8 cellular contexts compared by ENCODE assay signal in the genomic region with DNA sequence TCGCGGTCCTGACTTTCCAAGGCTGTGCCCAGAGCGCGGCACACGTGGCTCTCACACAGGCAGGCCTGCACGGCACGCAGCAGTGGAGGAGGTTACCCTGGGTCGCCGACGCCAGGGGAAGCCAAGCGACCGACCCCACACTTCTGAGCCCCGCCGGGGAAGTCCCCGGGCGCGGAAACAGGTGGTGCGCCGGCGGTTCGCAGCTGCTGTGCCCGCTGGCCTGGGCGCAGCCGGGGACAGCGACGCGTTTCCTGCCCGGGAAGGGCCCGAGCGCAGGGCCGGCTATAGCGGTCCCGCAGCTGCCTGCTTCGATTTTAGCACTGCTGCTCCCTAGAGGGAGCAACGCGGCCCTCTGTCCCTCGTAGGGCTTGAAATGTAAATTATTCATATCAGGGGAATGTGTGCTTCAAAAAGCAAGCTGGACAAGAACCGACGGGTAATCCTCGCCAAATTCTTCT. TPM values are rescaled to one million over a fixed set of nuclear protein-coding genes. Genes with fewer than 3 reads are reported as not detected.
A peak's percentile ranks its signal among the peaks of the same experiment; 100 is the strongest.
DNase-seq lines count a peak whose midpoint lies in the region; TF ChIP-seq lines count a peak whose summit lies in the region.
"Not testable (repeated sequence)": the region's sequence is repeated elsewhere in the genome, so short reads cannot be mapped to it uniquely, and the experiment has no call there.

No MANE protein-coding gene starts in this region.

- H2BK5ac ChIP-seq in H9 (ENCODE audit: insufficient read length, low read length), result not testable (repeated sequence)

- H3K79me1 ChIP-seq in H9 (ENCODE audit: insufficient read depth, low read depth, low read length, poor library complexity, severe bottlenecking), result not testable (repeated sequence)

- not testable (repeated sequence) for H3K36me3 ChIP-seq in ovary
- peaks cover 17% of the 10 kb centered on the region for H3K36me3 ChIP-seq in suprapubic skin

- WGBS in H9 (ENCODE audit: extremely low coverage, insufficient read length, low lambda C conversion rate), result no CpG with 5 or more reads among the region's 40 CpGs
- 1 to 3% (median 2%) methylated on average over 26 to 40 of the region's 40 CpGs for WGBS in ovary, 3 donors
- under 1% methylated on average over 11 of the region's 40 CpGs for WGBS in suprapubic skin

- H4K8ac ChIP-seq in H9 (replicated peaks; ENCODE audit: insufficient read length, low read depth, low read length), result not testable (repeated sequence)

- H3K9ac ChIP-seq in H9 (ENCODE audit: extremely low read depth, insufficient read length, low read length), result not testable (repeated sequence)

- H2AFZ ChIP-seq in H9 (ENCODE audit: low read length), result not testable (repeated sequence)

- not testable (repeated sequence) for TF ChIP-seq POLR2A in ovary (IDR thresholded peaks at IDR 0.05); suprapubic skin (IDR thresholded peaks at IDR 0.05)

- H2BK15ac ChIP-seq in H9 (ENCODE audit: low read depth, low read length), result not testable (repeated sequence)

- H3K9me3 ChIP-seq in H9 (ENCODE audit: control insufficient read depth, low read depth, low read length); ovary; suprapubic skin: not testable (repeated sequence)

- not testable (repeated sequence) for H2BK120ac ChIP-seq in H9 (ENCODE audit: low read depth, low read length, poor library complexity, severe bottlenecking)

- H4K20me1 ChIP-seq in H9 (ENCODE audit: control insufficient read depth, insufficient read depth, insufficient read length), result not testable (repeated sequence)

- not testable (repeated sequence) for H3K4me2 ChIP-seq in H9 (ENCODE audit: insufficient read depth, insufficient read length, low read length)

- H3K4me3 Mint-ChIP-seq in H9 (peak overlapping the region; percentile 63 to 70; a peak in 4 of 5 replicates), glutamatergic neuron (ENCODE audit: unreplicated experiment) (peak overlapping the region; percentile 65)

- H3K27ac Mint-ChIP-seq in H9, result not testable (repeated sequence)
- H3K27ac Mint-ChIP-seq in glutamatergic neuron (ENCODE audit: unreplicated experiment), result peak overlapping the region; percentile 70

- not testable (repeated sequence) for H2BK12ac ChIP-seq in H9 (ENCODE audit: insufficient read length, low read depth, low read length)

- H3K27me3 ChIP-seq in H9 (ENCODE audit: insufficient read depth, low read length); ovary; suprapubic skin: not testable (repeated sequence)

- H3K27ac ChIP-seq in H9 (ENCODE audit: insufficient read length, low read depth, low read length), result not testable (repeated sequence)
- peak overlapping the region in 1 of 2 donors; percentile 10 for H3K27ac ChIP-seq in ovary
- peak overlapping the region; percentile 19 for H3K27ac ChIP-seq in suprapubic skin

- H3K23ac ChIP-seq in H9 (ENCODE audit: insufficient read length, low read depth, low read length), result not testable (repeated sequence)

- H3K56ac ChIP-seq in H9 (ENCODE audit: insufficient read length, low read depth, low read length), result not testable (repeated sequence)

- not testable (repeated sequence) for H4K91ac ChIP-seq in H9 (ENCODE audit: insufficient read length, low read depth, low read length)

- not testable (repeated sequence) for H3K4me1 ChIP-seq in H9 (ENCODE audit: insufficient read depth, low read length); ovary (ENCODE audit: insufficient read depth)
- H3K4me1 ChIP-seq in suprapubic skin, result peaks cover 24% of the 10 kb centered on the region

- H3K36me3 Mint-ChIP-seq in H9 (ENCODE audit: insufficient read depth in 1 of 3, low read depth in 3 of 3); glutamatergic neuron (ENCODE audit: unreplicated experiment): not testable (repeated sequence)

- in situ Hi-C loops in SK-MEL-5 (cut with HindIII; ENCODE audit: low pct_unique_long_range_greater_than_20kb, low sequenced_read_pairs), result not testable (repeated sequence)

- not testable (repeated sequence) for H3K23me2 ChIP-seq in H9 (ENCODE audit: insufficient read length, low read depth, low read length, poor library complexity, severe bottlenecking)

- H3K14ac ChIP-seq in H9 (ENCODE audit: insufficient read depth, low read length), result peak overlapping the region; percentile 75; the same call in 1 of the 2 replicates

- H3K27me3 Mint-ChIP-seq in H9 (ENCODE audit: low read depth), result peaks cover 24% of the 10 kb centered on the region
- H3K27me3 Mint-ChIP-seq in glutamatergic neuron (ENCODE audit: unreplicated experiment), result not testable (repeated sequence)

- H3K4me1 Mint-ChIP-seq in H9 (peaks cover 0 to 15% of the 10 kb centered on the region in 2 experiments; a peak in 2 of 4 replicates), glutamatergic neuron (ENCODE audit: low read depth, unreplicated experiment) (peaks cover 32% of the 10 kb centered on the region)

- not testable (repeated sequence) for H2BK20ac ChIP-seq in H9 (ENCODE audit: low read depth, low read length, poor library complexity, severe bottlenecking)

- DNase-seq in GM04504 (ENCODE audit: low read depth) (peak; percentile 41), H9 (peak; percentile 76), Kasumi-1 (lab: John Stamatoyannopoulos, UW) (peak; percentile 51 to 75), SK-MEL-5 (ENCODE audit: low read depth, low spot score) (peak; percentile 68), glutamatergic neuron (peak; percentile 84), ovary (peak; percentile 49 to 81 (median 62)), suprapubic skin (ENCODE audit: low spot score in 2 of 2) (peak in 1 of 2 donors; percentile 84)
- peak; percentile 43 to 70 (median 56) for DNase-seq in activated naive CD4-positive, alpha-beta T cell (lab: John Stamatoyannopoulos, UW)

- peak overlapping the region; percentile 38 for H3K4me3 ChIP-seq in ovary
- peak overlapping the region; percentile 36 for H3K4me3 ChIP-seq in suprapubic skin

- not testable (repeated sequence) for H3K4ac ChIP-seq in H9 (ENCODE audit: low read depth, low read length)

- intact Hi-C loops in ovary (cut with DNase I), result loop anchor here in 1 of 4 donors (10.0 kb wide), 2 partner anchors 139 to 229 kb away; no protein-coding TSS in a partner anchor

- TF ChIP-seq EP300 in ovary (IDR thresholded peaks at IDR 0.05); suprapubic skin (IDR thresholded peaks at IDR 0.05): not testable (repeated sequence)

- not testable (repeated sequence) for H3K79me2 ChIP-seq in H9 (ENCODE audit: insufficient read depth, low read length)

- H4K5ac ChIP-seq in H9 (ENCODE audit: insufficient read length, low read depth, low read length), result not testable (repeated sequence)

- not testable (repeated sequence) for H2AK5ac ChIP-seq in H9 (ENCODE audit: insufficient read length, low read length)

- H3T11ph ChIP-seq in H9 (ENCODE audit: low read length), result not testable (repeated sequence)

- peak; percentile 45; the same call in 2 of the 3 replicates for TF ChIP-seq CTCF in H9 (conservative IDR thresholded peaks at IDR 0.05)
- TF ChIP-seq CTCF in glutamatergic neuron (IDR thresholded peaks at IDR 0.05; ENCODE audit: partially characterized antibody, unreplicated experiment), result not testable (repeated sequence)
- peak in 1 of 3 donors; percentile 5 for TF ChIP-seq CTCF in ovary (IDR thresholded peaks at IDR 0.05)
- peak in 1 of 2 donors; percentile 25 for TF ChIP-seq CTCF in suprapubic skin (IDR thresholded peaks at IDR 0.05)

- H3K18ac ChIP-seq in H9 (ENCODE audit: insufficient read length, low read depth, low read length), result not testable (repeated sequence)

- H3K9me3 Mint-ChIP-seq in H9; glutamatergic neuron (ENCODE audit: unreplicated experiment): not testable (repeated sequence)

RNA-seq across cellular contexts. Expression of gene LRRC37A3, which starts 46.6 kb away (rescaled TPM):
- total RNA-seq in H9 (2021) (5.4 and 7.1 TPM in 2 replicates), glutamatergic neuron (ENCODE audit: unreplicated experiment) (31.1 TPM), ovary (10 to 100 TPM in 6 of 7 donors, 1 to 10 TPM in 1; 8.9 to 23.4 (median 10.9) TPM), suprapubic skin (10 to 100 TPM in 1 of 4 donors, 1 to 10 TPM in 3; 3.9 to 24.3 (median 5.9) TPM)
- 3.0 and 4.2 TPM in 2 replicates for total RNA-seq in SK-MEL-5 (2014; rRNA removed; shearing (Covaris generic))
- polyA plus RNA-seq in SK-MEL-5 (2015; cell fraction: cytosol; rRNA removed), result 0.65 and 1.0 TPM in 2 replicates
- 7.7 and 10.0 TPM in 2 replicates for polyA plus RNA-seq in SK-MEL-5 (2015; cell fraction: nucleus; rRNA removed)
- polyA plus RNA-seq in ovary, result 1 to 10 TPM; 2.5 to 7.1 TPM
